8 cellular contexts compared by ENCODE assay signal in the genomic region with DNA sequence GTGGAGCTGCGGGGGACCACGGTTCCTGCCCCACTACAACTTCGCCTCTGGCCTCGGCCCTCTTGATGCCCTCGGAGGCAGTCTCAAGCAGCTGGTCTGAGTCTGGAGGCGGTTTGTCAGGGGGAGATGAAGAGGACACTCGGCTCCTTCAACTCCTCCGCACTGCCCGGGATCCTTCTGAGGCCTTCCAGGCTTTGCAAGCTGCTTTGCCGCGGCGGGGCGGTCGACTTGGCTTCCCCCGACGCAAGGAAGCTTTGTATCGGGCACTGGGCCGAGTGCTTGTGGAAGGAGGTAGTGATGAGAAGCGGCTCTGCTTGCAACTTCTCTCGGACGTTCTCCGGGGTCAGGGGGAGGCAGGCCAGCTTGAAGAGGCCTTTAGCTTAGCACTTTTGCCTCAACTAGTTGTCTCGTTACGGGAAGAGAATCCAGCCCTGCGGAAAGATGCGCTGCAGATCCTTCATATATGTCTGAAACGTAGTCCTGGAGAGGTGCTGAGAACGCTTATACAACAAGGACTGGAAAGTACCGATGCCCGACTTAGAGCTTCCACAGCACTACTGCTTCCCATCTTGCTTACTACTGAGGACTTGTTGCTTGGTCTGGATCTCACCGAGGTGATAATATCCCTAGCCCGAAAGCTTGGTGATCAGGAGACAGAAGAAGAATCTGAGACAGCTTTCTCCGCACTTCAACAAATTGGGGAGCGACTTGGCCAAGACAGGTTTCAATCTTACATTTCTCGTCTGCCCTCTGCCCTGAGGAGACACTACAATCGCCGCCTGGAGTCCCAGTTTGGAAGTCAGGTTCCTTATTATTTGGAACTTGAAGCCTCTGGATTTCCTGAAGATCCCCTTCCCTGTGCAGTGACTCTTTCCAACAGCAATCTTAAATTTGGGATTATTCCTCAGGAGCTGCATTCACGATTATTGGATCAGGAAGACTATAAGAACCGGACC. TPM values are rescaled to one million over a fixed set of nuclear protein-coding genes. Genes with fewer than 3 reads are reported as not detected.
A peak's percentile ranks its signal among the peaks of the same experiment; 100 is the strongest.
DNase-seq lines count a peak whose midpoint lies in the region; ATAC-seq and TF ChIP-seq lines count a peak whose summit lies in the region.

No MANE protein-coding gene starts in this region.

- H3K9ac ChIP-seq in mammary epithelial cell (ENCODE audit: insufficient read depth, low read length): peak overlapping the region; percentile 94

- H3K27ac ChIP-seq in mammary epithelial cell (ENCODE audit: insufficient read depth, low read depth, low read length): peak overlapping the region; percentile 85

- H3K9me3 ChIP-seq in mammary epithelial cell (replicated peaks; ENCODE audit: insufficient read depth, low read length): no peaks in the 10 kb centered on the region

- H3K79me2 ChIP-seq in mammary epithelial cell (ENCODE audit: insufficient read depth, low read length): peaks cover 93% of the 10 kb centered on the region

- H3K27me3 ChIP-seq in mammary epithelial cell (ENCODE audit: insufficient read depth, low read length): no peaks in the 10 kb centered on the region

- H3K4me3 Mint-ChIP-seq in Calu3 (ENCODE audit: low read depth, unreplicated experiment): no peak overlapping the region

- no peaks in the 10 kb centered on the region for H3K36me3 ChIP-seq in mammary epithelial cell (ENCODE audit: insufficient read depth, low read length)

- no peak overlapping the region for H3K27ac Mint-ChIP-seq in Calu3 (ENCODE audit: unreplicated experiment)

- H3K27me3 Mint-ChIP-seq in Calu3 (ENCODE audit: unreplicated experiment): no peaks in the 10 kb centered on the region

- no peak for TF ChIP-seq CTCF in Calu3 (IDR thresholded peaks at IDR 0.05; ENCODE audit: unreplicated experiment)
- TF ChIP-seq CTCF in mammary epithelial cell (conservative IDR thresholded peaks at IDR 0.05 in 1 of 2, IDR thresholded peaks at IDR 0.05 in 1 of 2; ENCODE audit: extremely low read depth in 1 of 2, insufficient read depth in 1 of 2, low read depth in 1 of 2, low read length in 2 of 2): no peak

- BruUV-seq in Calu3 (replicated peaks; lab: Mats Ljungman, UMichigan) (no TSS peak), mammary epithelial cell (replicated peaks; lab: Mats Ljungman, UMichigan) (no TSS peak)

- peak overlapping the region; percentile 95 for H3K4me2 ChIP-seq in mammary epithelial cell (ENCODE audit: insufficient read depth, low read depth, low read length)

- intact Hi-C loops in Calu3 (cut with micrococcal nuclease; ENCODE audit: unreplicated experiment): loop anchor here (2.0 kb wide), 1 partner anchor 122 kb away; the partner anchor contains the start of gene PRPF39
- intact Hi-C loops in mammary epithelial cell (cut with micrococcal nuclease): loop anchor here (1.0 to 5.0 kb wide), 3 partner anchors 50 to 122 kb away; partner anchors contain the start of gene PRPF39

- dilution Hi-C loops in mammary epithelial cell (cut with HindIII; ENCODE audit: low sequenced_read_pairs): no loop called here

- in situ Hi-C loops in mammary epithelial cell (cut with MboI; ENCODE audit: low sequenced_read_pairs in 2 of 2): no loop called here

- DNase-seq in Calu3: peak; percentile 38
- DNase-seq in NCI-H526 (lab: John Stamatoyannopoulos, UW): peak; percentile 28 to 69
- DNase-seq in mammary epithelial cell: peak; percentile 38
- DNase-seq in islet precursor cell: peak; percentile 55
- DNase-seq in stimulated activated CD8-positive, alpha-beta memory T cell treated with anti-CD3 and anti-CD28 coated beads, Interleukin-12 subunit alpha, Interleukin-12 subunit beta, amount 100 ng/mL, for 24 hours (ENCODE audit: extremely low read depth): peak; percentile 1
- no peak for DNase-seq in DMS153 treated with DMSO at 0.1 percent for 48 hours (lab: John Stamatoyannopoulos, UW; ENCODE audit: unreplicated experiment)
- DNase-seq in KG1 (lab: John Stamatoyannopoulos, UW): no peak

- H3K9me3 Mint-ChIP-seq in Calu3 (ENCODE audit: low read depth, unreplicated experiment): no peaks in the 10 kb centered on the region

- H4K20me1 ChIP-seq in mammary epithelial cell (ENCODE audit: insufficient read depth, low read length): no peaks in the 10 kb centered on the region

- peaks cover 27% of the 10 kb centered on the region for H3K4me1 Mint-ChIP-seq in Calu3 (ENCODE audit: low read depth, unreplicated experiment)

- peak; percentile 2 for ATAC-seq in GM19455 (IDR thresholded peaks at IDR 0.05; ENCODE audit: unreplicated experiment)

- peak overlapping the region; percentile 71 to 98 (median 95) for H3K4me3 ChIP-seq in mammary epithelial cell (replicated peaks in 1 of 3; ENCODE audit: insufficient read depth in 1 of 3, low read depth in 2 of 3, low read length in 3 of 3)

- H3K4me1 ChIP-seq in mammary epithelial cell (ENCODE audit: insufficient read depth, low read length): peaks cover 6% of the 10 kb centered on the region

- CTCF ChIA-PET in Calu3 (lab: Charles Lee) (interaction anchor here (0.6 kb wide), 1 partner anchor 30 kb away, joined by 5 read pairs; no protein-coding TSS in a partner anchor), mammary epithelial cell (lab: Charles Lee; ENCODE audit: low non-redundant PET) (no interaction called here)

- H2AFZ ChIP-seq in mammary epithelial cell (ENCODE audit: low read depth, low read length): peak overlapping the region; percentile 93

- WGBS in mammary epithelial cell (ENCODE audit: low coverage, missing lambda C conversion rate): 2% methylated on average over 30 of the region's 39 CpGs

- peaks cover 16% of the 10 kb centered on the region for H3K36me3 Mint-ChIP-seq in Calu3 (ENCODE audit: insufficient read depth, unreplicated experiment)

RNA-seq across cellular contexts. Expression of gene TOGARAM1, which starts 0.9 kb away (rescaled TPM):
- total RNA-seq in Calu3 (2022): 15.1 TPM in 2 replicates
- total RNA-seq in mammary epithelial cell: 10 to 100 TPM; 10.4 to 18.7 TPM
- polyA plus RNA-seq in mammary epithelial cell: 4.5 TPM
- 16.5 TPM for polyA minus RNA-seq in mammary epithelial cell

RNA-seq across cellular contexts. Expression of gene KLHL28, which starts 1.1 kb away (rescaled TPM):
- 10.1 and 10.7 TPM in 2 replicates for total RNA-seq in Calu3 (2022)
- total RNA-seq in mammary epithelial cell: 10 to 100 TPM; 10.2 to 20.3 TPM
- polyA plus RNA-seq in mammary epithelial cell: 2.8 TPM
- polyA minus RNA-seq in mammary epithelial cell: 4.3 TPM

Comparison
In these comparisons a context has a peak if more than half of its experiments do, and no peak if none do; other contexts are left out.
1. DNase-seq: peak in Calu3 (single experiment), NCI-H526 (2 of 2), mammary epithelial cell (single experiment), islet precursor cell (single experiment) and stimulated activated CD8-positive, alpha-beta memory T cell treated with anti-CD3 and anti-CD28 coated beads, Interleukin-12 subunit alpha, Interleukin-12 subunit beta, amount 100 ng/mL, for 24 hours (single experiment); none in DMS153 treated with DMSO at 0.1 percent for 48 hours (single experiment) and KG1 (single experiment).